8 cellular contexts compared by ENCODE assay signal in genomic region chr7:87060288-87060537, GRCh38. TPM values are rescaled to one million over a fixed set of nuclear protein-coding genes. Genes with fewer than 3 reads are reported as not detected.
DNase-seq lines count a peak whose midpoint lies in the region; ATAC-seq and TF ChIP-seq lines count a peak whose summit lies in the region.

No MANE protein-coding gene starts in this region.

- CTCF ChIA-PET in SK-N-SH (lab: Yijun Ruan, JAX): interaction anchor here (0.6 to 4.4 kb wide), 33 partner anchors 10 to 176 kb away, joined by 3 to 45 read pairs (median 5); partner anchors contain the start of genes DMTF1 and TMEM243

- H3K4me3 ChIP-seq in SK-N-SH (ENCODE audit: low read depth in 2 of 2, low read length in 1 of 2): peak overlapping the region; percentile 81 to 90; a peak in 3 of 4 replicates
- peak overlapping the region in 3 of 4 donors; percentile 55 to 79 (median 76) for H3K4me3 ChIP-seq in Peyer's patch
- no peak overlapping the region for H3K4me3 ChIP-seq in fibroblast of lung (replicated peaks in 1 of 4; ENCODE audit: control extremely low read depth in 1 of 4, insufficient read depth in 1 of 4, low read depth in 3 of 4, low read length in 4 of 4)

- H3K36me3 ChIP-seq in SK-N-SH (replicated peaks in 1 of 2; ENCODE audit: control insufficient read depth in 1 of 2, insufficient read depth in 2 of 2, low read length in 1 of 2) (peaks cover 0 to 4% of the 10 kb centered on the region in 2 experiments), Peyer's patch (no peaks in the 10 kb centered on the region), fibroblast of lung (ENCODE audit: control insufficient read depth, insufficient read depth, low read length) (no peaks in the 10 kb centered on the region)

- no peaks in the 10 kb centered on the region for H3K36me3 Mint-ChIP-seq in stimulated activated effector memory CD8-positive, alpha-beta T cell treated with anti-CD3 and anti-CD28 coated beads, Interleukin-12 subunit alpha, Interleukin-12 subunit beta, amount 100 ng/mL, for 72 hours

- H3F3A ChIP-seq in SK-N-SH (replicated peaks; ENCODE audit: insufficient read depth): peaks cover 12% of the 10 kb centered on the region

- peaks cover 14% of the 10 kb centered on the region for H3K4me1 Mint-ChIP-seq in stimulated activated effector memory CD8-positive, alpha-beta T cell treated with anti-CD3 and anti-CD28 coated beads, Interleukin-12 subunit alpha, Interleukin-12 subunit beta, amount 100 ng/mL, for 72 hours

- ATAC-seq in SK-N-SH treated with all-trans-retinoic acid at 6 μM for 48 hours: no peak
- ATAC-seq in stimulated activated effector memory CD8-positive, alpha-beta T cell treated with anti-CD3 and anti-CD28 coated beads, Interleukin-12 subunit alpha, Interleukin-12 subunit beta, amount 100 ng/mL, for 72 hours: no peak
- no peak for ATAC-seq in GM21619 (IDR thresholded peaks at IDR 0.05; ENCODE audit: unreplicated experiment)
- no peak for ATAC-seq in HG03097 (IDR thresholded peaks at IDR 0.05; ENCODE audit: low FRiP score, unreplicated experiment)

- peak overlapping the region; percentile 70 for H3K4me3 Mint-ChIP-seq in stimulated activated effector memory CD8-positive, alpha-beta T cell treated with anti-CD3 and anti-CD28 coated beads, Interleukin-12 subunit alpha, Interleukin-12 subunit beta, amount 100 ng/mL, for 72 hours

- H3K4me2 ChIP-seq in SK-N-SH (peak overlapping the region; percentile 65), fibroblast of lung (ENCODE audit: extremely low read depth, insufficient read depth, low read length) (peak overlapping the region; percentile 64)

- no peak for TF ChIP-seq CTCF in SK-N-SH (IDR thresholded peaks at IDR 0.05)
- no peak for TF ChIP-seq CTCF in Peyer's patch (IDR thresholded peaks at IDR 0.05)
- TF ChIP-seq CTCF in fibroblast of lung (conservative IDR thresholded peaks at IDR 0.05 in 1 of 2, IDR thresholded peaks at IDR 0.05 in 1 of 2; ENCODE audit: low read depth in 1 of 2, low read length in 2 of 2): no peak

- H3K4me1 ChIP-seq in SK-N-SH (ENCODE audit: control insufficient read depth in 1 of 2, insufficient read depth in 2 of 2, low read depth in 1 of 2, low read length in 1 of 2) (peaks cover 0 to 14% of the 10 kb centered on the region in 2 experiments; a peak in 2 of 4 replicates), Peyer's patch (peaks cover 0 to 8% (median 2%) of the 10 kb centered on the region in 4 donors), fibroblast of lung (ENCODE audit: control insufficient read depth, extremely low read depth, insufficient read depth, low read length) (no peaks in the 10 kb centered on the region)

- peak overlapping the region; percentile 29 for H3K27ac Mint-ChIP-seq in stimulated activated effector memory CD8-positive, alpha-beta T cell treated with anti-CD3 and anti-CD28 coated beads, Interleukin-12 subunit alpha, Interleukin-12 subunit beta, amount 100 ng/mL, for 72 hours

- H3K9me3 Mint-ChIP-seq in stimulated activated effector memory CD8-positive, alpha-beta T cell treated with anti-CD3 and anti-CD28 coated beads, Interleukin-12 subunit alpha, Interleukin-12 subunit beta, amount 100 ng/mL, for 72 hours: no peaks in the 10 kb centered on the region

- H3K27ac ChIP-seq in SK-N-SH (ENCODE audit: low read depth in 2 of 2, low read length in 1 of 2): peak overlapping the region in 1 of 2 experiments; percentile 87; a peak in 2 of 4 replicates
- H3K27ac ChIP-seq in Peyer's patch: peak overlapping the region in 3 of 4 donors; percentile 38 to 73 (median 49)
- no peak overlapping the region for H3K27ac ChIP-seq in fibroblast of lung (ENCODE audit: insufficient read depth, low read length)

- DNase-seq in SK-N-SH (no peak), Peyer's patch (no peak), fibroblast of lung (ENCODE audit: low read depth in 2 of 2) (no peak), ecto neural progenitor cell (ENCODE audit: low spot score) (no peak)
- DNase-seq in stimulated activated effector memory CD8-positive, alpha-beta T cell treated with anti-CD3 and anti-CD28 coated beads, Interleukin-12 subunit alpha, Interleukin-12 subunit beta, amount 100 ng/mL, for 72 hours (ENCODE audit: low spot score in 2 of 2): no peak

- H3K9me3 ChIP-seq in SK-N-SH (no peaks in the 10 kb centered on the region), Peyer's patch (no peaks in the 10 kb centered on the region), fibroblast of lung (ENCODE audit: control insufficient read depth, insufficient read depth, low read depth, low read length) (no peaks in the 10 kb centered on the region)

- H2AFZ ChIP-seq in SK-N-SH (ENCODE audit: low read depth) (peak overlapping the region; percentile 79; the same call in 1 of the 2 replicates), fibroblast of lung (ENCODE audit: low read length) (peak overlapping the region; percentile 76)

- no peak overlapping the region for H3K9ac ChIP-seq in SK-N-SH
- no peak overlapping the region for H3K9ac ChIP-seq in fibroblast of lung (ENCODE audit: insufficient read depth, low read length)

- H4K20me1 ChIP-seq in SK-N-SH (ENCODE audit: insufficient read depth) (no peaks in the 10 kb centered on the region), fibroblast of lung (ENCODE audit: control insufficient read depth, extremely low read depth, insufficient read depth, low read length) (no peaks in the 10 kb centered on the region)

- no peak for TF ChIP-seq EP300 in SK-N-SH (IDR thresholded peaks at IDR 0.05; ENCODE audit: borderline replicate concordance in 1 of 2, low read depth in 1 of 2, low read length in 1 of 2)

- WGBS in SK-N-SH (ENCODE audit: low lambda C conversion rate): 86% methylated on average over 2 of the region's 2 CpGs

- H3K79me2 ChIP-seq in SK-N-SH (ENCODE audit: insufficient read depth) (no peaks in the 10 kb centered on the region), fibroblast of lung (ENCODE audit: control insufficient read depth, insufficient read depth, low read length) (no peaks in the 10 kb centered on the region)

- TF ChIP-seq RAD21 in SK-N-SH (IDR thresholded peaks at IDR 0.05; ENCODE audit: low read length): no peak

- no peaks in the 10 kb centered on the region; the same call in 1 of the 2 replicates for H3K9me2 ChIP-seq in SK-N-SH

- POLR2A ChIA-PET in SK-N-SH (lab: Yijun Ruan, JAX): interaction anchor here (1.2 to 2.9 kb wide), 3 partner anchors 20 to 92 kb away, joined by 4 to 18 read pairs (median 8); partner anchors contain the start of gene DMTF1

- H3K27me3 ChIP-seq in SK-N-SH (ENCODE audit: insufficient read depth) (no peaks in the 10 kb centered on the region), Peyer's patch (no peaks in the 10 kb centered on the region), fibroblast of lung (ENCODE audit: control insufficient read depth, insufficient read depth, low read length) (no peaks in the 10 kb centered on the region)

- no peak for TF ChIP-seq POLR2A in Peyer's patch (IDR thresholded peaks at IDR 0.05)

TF ChIP-seq in SK-N-SH, 30 proteins besides CTCF, POLR2A, EP300 and RAD21 (continues in another document):
- TF ChIP-seq EZH2phosphoT487 (IDR thresholded peaks at IDR 0.05; ENCODE audit: borderline replicate concordance, low read depth) (no peak), FOXJ3 (CRISPR knock-in tag; IDR thresholded peaks at IDR 0.05) (no peak), IRF3 (IDR thresholded peaks at IDR 0.05; ENCODE audit: low read depth, low read length) (no peak), GABPA (IDR thresholded peaks at IDR 0.05; ENCODE audit: low read depth) (no peak)

TF ChIP-seq in SK-N-SH treated with all-trans-retinoic acid at 6 μM for 48 hours, 23 proteins besides CTCF, POLR2A, EP300 and RAD21:
- TF ChIP-seq ISL1 (CRISPR knock-in tag; IDR thresholded peaks at IDR 0.05): no peak
- TF ChIP-seq ZC3H10 (CRISPR knock-in tag; IDR thresholded peaks at IDR 0.05): no peak
- TF ChIP-seq PATZ1 (CRISPR knock-in tag; IDR thresholded peaks at IDR 0.05; ENCODE audit: borderline replicate concordance): no peak
- no peak for TF ChIP-seq ZNF565 (CRISPR knock-in tag; conservative IDR thresholded peaks at IDR 0.05; ENCODE audit: low read depth)
TF ChIP-seq in SK-N-SH treated with all-trans-retinoic acid at 6 μM for 48 hours: peak in this region for 0.

RNA-seq across cellular contexts. Expression of gene ELAPOR2, which starts 0.8 kb away (rescaled TPM):
- polyA plus RNA-seq in SK-N-SH (2012; rRNA removed) (8.8 and 15.9 TPM in 2 replicates), fibroblast of lung (3.6 and 5.5 TPM in 2 replicates)
- polyA plus RNA-seq in SK-N-SH (2012; cell fraction: cytosol; rRNA removed): 11.7 TPM in 2 replicates
- polyA plus RNA-seq in SK-N-SH (2012; cell fraction: nucleus; rRNA removed): 9.7 and 25.8 TPM in 2 replicates
- total RNA-seq in Peyer's patch (10 to 100 TPM in 1 of 4 donors, 1 to 10 TPM in 3; 3.3 to 24.8 (median 5.6) TPM), fibroblast of lung (5.6 and 5.9 TPM in 2 replicates)
- 1.7 and 3.4 TPM in 2 replicates for polyA plus RNA-seq in fibroblast of lung (2012)
- 0.85 and 9.4 TPM in 2 replicates for polyA minus RNA-seq in fibroblast of lung (ENCODE audit: low replicate concordance)

Comparison
In these comparisons a context has a peak if more than half of its experiments do, and no peak if none do; other contexts are left out.
1. H3K4me3 ChIP-seq: peak in SK-N-SH (2 of 2) and Peyer's patch (3 of 4); none in fibroblast of lung (0 of 4).